In genomic region chr1:225428879-225429455, GRCh38 we compare ENCODE assay signal across 1 cellular context.
TF ChIP-seq lines count a peak whose summit lies in the region.

No MANE protein-coding gene starts in this region.

TF ChIP-seq in GM23338, 12 proteins besides CTCF, POLR2A, EP300 and RAD21 (continued from another document):
- TF ChIP-seq, protein P1, sequence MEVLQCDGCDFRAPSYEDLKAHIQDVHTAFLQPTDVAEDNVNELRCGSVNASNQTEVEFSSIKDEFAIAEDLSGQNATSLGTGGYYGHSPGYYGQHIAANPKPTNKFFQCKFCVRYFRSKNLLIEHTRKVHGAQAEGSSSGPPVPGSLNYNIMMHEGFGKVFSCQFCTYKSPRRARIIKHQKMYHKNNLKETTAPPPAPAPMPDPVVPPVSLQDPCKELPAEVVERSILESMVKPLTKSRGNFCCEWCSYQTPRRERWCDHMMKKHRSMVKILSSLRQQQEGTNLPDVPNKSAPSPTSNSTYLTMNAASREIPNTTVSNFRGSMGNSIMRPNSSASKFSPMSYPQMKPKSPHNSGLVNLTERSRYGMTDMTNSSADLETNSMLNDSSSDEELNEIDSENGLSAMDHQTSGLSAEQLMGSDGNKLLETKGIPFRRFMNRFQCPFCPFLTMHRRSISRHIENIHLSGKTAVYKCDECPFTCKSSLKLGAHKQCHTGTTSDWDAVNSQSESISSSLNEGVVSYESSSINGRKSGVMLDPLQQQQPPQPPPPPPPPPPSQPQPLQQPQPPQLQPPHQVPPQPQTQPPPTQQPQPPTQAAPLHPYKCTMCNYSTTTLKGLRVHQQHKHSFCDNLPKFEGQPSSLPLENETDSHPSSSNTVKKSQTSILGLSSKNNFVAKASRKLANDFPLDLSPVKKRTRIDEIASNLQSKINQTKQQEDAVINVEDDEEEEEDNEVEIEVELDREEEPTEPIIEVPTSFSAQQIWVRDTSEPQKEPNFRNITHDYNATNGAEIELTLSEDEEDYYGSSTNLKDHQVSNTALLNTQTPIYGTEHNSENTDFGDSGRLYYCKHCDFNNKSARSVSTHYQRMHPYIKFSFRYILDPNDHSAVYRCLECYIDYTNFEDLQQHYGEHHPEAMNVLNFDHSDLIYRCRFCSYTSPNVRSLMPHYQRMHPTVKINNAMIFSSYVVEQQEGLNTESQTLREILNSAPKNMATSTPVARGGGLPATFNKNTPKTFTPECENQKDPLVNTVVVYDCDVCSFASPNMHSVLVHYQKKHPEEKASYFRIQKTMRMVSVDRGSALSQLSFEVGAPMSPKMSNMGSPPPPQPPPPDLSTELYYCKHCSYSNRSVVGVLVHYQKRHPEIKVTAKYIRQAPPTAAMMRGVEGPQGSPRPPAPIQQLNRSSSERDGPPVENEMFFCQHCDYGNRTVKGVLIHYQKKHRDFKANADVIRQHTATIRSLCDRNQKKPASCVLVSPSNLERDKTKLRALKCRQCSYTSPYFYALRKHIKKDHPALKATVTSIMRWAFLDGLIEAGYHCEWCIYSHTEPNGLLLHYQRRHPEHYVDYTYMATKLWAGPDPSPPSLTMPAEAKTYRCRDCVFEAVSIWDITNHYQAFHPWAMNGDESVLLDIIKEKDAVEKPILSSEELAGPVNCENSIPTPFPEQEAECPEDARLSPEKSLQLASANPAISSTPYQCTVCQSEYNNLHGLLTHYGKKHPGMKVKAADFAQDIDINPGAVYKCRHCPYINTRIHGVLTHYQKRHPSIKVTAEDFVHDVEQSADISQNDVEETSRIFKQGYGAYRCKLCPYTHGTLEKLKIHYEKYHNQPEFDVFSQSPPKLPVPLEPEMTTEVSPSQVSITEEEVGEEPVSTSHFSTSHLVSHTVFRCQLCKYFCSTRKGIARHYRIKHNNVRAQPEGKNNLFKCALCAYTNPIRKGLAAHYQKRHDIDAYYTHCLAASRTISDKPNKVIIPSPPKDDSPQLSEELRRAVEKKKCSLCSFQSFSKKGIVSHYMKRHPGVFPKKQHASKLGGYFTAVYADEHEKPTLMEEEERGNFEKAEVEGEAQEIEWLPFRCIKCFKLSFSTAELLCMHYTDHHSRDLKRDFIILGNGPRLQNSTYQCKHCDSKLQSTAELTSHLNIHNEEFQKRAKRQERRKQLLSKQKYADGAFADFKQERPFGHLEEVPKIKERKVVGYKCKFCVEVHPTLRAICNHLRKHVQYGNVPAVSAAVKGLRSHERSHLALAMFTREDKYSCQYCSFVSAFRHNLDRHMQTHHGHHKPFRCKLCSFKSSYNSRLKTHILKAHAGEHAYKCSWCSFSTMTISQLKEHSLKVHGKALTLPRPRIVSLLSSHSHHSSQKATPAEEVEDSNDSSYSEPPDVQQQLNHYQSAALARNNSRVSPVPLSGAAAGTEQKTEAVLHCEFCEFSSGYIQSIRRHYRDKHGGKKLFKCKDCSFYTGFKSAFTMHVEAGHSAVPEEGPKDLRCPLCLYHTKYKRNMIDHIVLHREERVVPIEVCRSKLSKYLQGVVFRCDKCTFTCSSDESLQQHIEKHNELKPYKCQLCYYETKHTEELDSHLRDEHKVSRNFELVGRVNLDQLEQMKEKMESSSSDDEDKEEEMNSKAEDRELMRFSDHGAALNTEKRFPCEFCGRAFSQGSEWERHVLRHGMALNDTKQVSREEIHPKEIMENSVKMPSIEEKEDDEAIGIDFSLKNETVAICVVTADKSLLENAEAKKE (CRISPR knock-in tag; IDR thresholded peaks at IDR 0.05) = no peak
- TF ChIP-seq ETS1 (IDR thresholded peaks at IDR 0.05) = no peak
- no peak for TF ChIP-seq POLR2AphosphoS5 (IDR thresholded peaks at IDR 0.05; ENCODE audit: low read depth)
TF ChIP-seq in GM23338: peak in this region for 0.
